ENCODE assay signal across 8 cellular contexts in the genomic region with DNA sequence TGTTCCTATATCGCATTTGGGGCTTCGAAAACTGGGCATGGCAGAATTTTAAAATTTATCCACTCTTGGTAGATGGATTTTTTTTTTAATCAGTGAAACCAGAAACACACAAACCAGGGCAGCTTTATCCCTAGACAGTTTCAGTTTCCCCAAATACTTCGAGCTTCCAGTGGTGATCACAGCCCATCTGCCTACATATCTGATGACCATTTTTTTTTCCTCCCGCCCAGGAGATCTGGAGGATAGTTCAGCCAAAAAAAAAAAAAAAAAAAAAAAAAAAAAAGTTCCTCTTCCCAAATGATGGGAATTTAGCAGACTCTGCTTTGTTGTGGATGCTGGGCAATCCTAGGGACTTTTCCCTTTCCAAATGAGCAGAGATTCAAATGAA. TPM values are rescaled to one million over a fixed set of nuclear protein-coding genes. Genes with fewer than 3 reads are reported as not detected.
DNase-seq lines count a peak whose midpoint lies in the region; ATAC-seq and TF ChIP-seq lines count a peak whose summit lies in the region.

No MANE protein-coding gene starts in this region.

- peaks cover 48% of the 10 kb centered on the region for H3K27me3 Mint-ChIP-seq in activated CD4-positive, alpha-beta memory T cell treated with anti-CD3 and anti-CD28 coated beads, Interleukin-2, amount 10 ng/mL, durations not matched to agents 7 days and 5 days

- peaks cover 0 to 29% (median 10%) of the 10 kb centered on the region in 10 experiments; a peak in 11 of 20 replicates for H3K4me1 ChIP-seq in BLaER1 treated with 17β-estradiol and CSF1 and Interleukin-3, amounts not matched to agents 10 nM and 100 nM
- H3K4me1 ChIP-seq in Panc1 (ENCODE audit: control insufficient read depth, insufficient read depth, low read length) (peaks cover 7% of the 10 kb centered on the region), esophagus squamous epithelium (peaks cover 4 to 49% (median 6%) of the 10 kb centered on the region in 3 donors)

- ATAC-seq in Panc1 (no peak), omental fat pad (ENCODE audit: low FRiP score) (peak; percentile 1), HG03095 (IDR thresholded peaks at IDR 0.05; ENCODE audit: unreplicated experiment) (no peak)

- H3K27ac ChIP-seq in BLaER1 treated with 17β-estradiol and CSF1 and Interleukin-3, amounts not matched to agents 10 nM and 100 nM = peak overlapping the region in 3 of 11 experiments; percentile 78 to 94 (median 90); a peak in 5 of 22 replicates
- peak overlapping the region; percentile 74 for H3K27ac ChIP-seq in Panc1 (ENCODE audit: low read length)
- H3K27ac ChIP-seq in esophagus squamous epithelium = peak overlapping the region; percentile 93 to 97 (median 96)

- no TSS peak for BruUV-seq in Panc1 (replicated peaks; lab: Mats Ljungman, UMichigan)

- peak overlapping the region in 7 of 10 experiments; percentile 67 to 80 (median 73); a peak in 11 of 20 replicates for H3K4me3 ChIP-seq in BLaER1 treated with 17β-estradiol and CSF1 and Interleukin-3, amounts not matched to agents 10 nM and 100 nM
- H3K4me3 ChIP-seq in Panc1 (ENCODE audit: low read depth in 2 of 2, low read length in 2 of 2) (peak overlapping the region; percentile 61 to 76), esophagus squamous epithelium (peak overlapping the region; percentile 73 to 89 (median 85))

- H3K9me3 Mint-ChIP-seq in activated CD4-positive, alpha-beta memory T cell treated with anti-CD3 and anti-CD28 coated beads, Interleukin-2, amount 10 ng/mL, durations not matched to agents 7 days and 5 days = no peaks in the 10 kb centered on the region

- 3 to 12% methylated on average over 4 of the region's 4 CpGs for WGBS in esophagus squamous epithelium, 2 donors

- TF ChIP-seq POLR2A in esophagus squamous epithelium (IDR thresholded peaks at IDR 0.05) = no peak

- H3K4me3 Mint-ChIP-seq in activated CD4-positive, alpha-beta memory T cell treated with anti-CD3 and anti-CD28 coated beads, Interleukin-2, amount 10 ng/mL, durations not matched to agents 7 days and 5 days = no peak overlapping the region

- H3K27ac Mint-ChIP-seq in activated CD4-positive, alpha-beta memory T cell treated with anti-CD3 and anti-CD28 coated beads, Interleukin-2, amount 10 ng/mL, durations not matched to agents 7 days and 5 days = no peak overlapping the region

- in situ Hi-C loops in Panc1 (cut with HindIII; ENCODE audit: low pct_unique_long_range_greater_than_20kb, low sequenced_read_pairs) = no loop called here

- CTCF ChIA-PET in Panc1 (lab: Charles Lee) = no interaction called here
- CTCF ChIA-PET in activated CD4-positive, alpha-beta memory T cell treated with anti-CD3 and anti-CD28 coated beads, Interleukin-2, amount 10 ng/mL, durations not matched to agents 7 days and 5 days (lab: Charles Lee) = no interaction called here

- peaks cover 0 to 10% (median 0%) of the 10 kb centered on the region in 11 experiments; a peak in 5 of 22 replicates for H3K27me3 ChIP-seq in BLaER1 treated with 17β-estradiol and CSF1 and Interleukin-3, amounts not matched to agents 10 nM and 100 nM
- no peaks in the 10 kb centered on the region for H3K27me3 ChIP-seq in Panc1 (ENCODE audit: control insufficient read depth, insufficient read depth, low read length)
- peaks cover 0 to 4% (median 0%) of the 10 kb centered on the region in 4 donors for H3K27me3 ChIP-seq in esophagus squamous epithelium

- peak overlapping the region in 2 of 11 experiments; percentile 89 to 90; a peak in 3 of 22 replicates for H3K9ac ChIP-seq in BLaER1 treated with 17β-estradiol and CSF1 and Interleukin-3, amounts not matched to agents 10 nM and 100 nM

- H3K36me3 ChIP-seq in BLaER1 treated with 17β-estradiol and CSF1 and Interleukin-3, amounts not matched to agents 10 nM and 100 nM = no peaks in the 10 kb centered on the region
- H3K36me3 ChIP-seq in Panc1 (ENCODE audit: control insufficient read depth, insufficient read depth, low read length) (no peaks in the 10 kb centered on the region; the same call in 1 of the 2 replicates), esophagus squamous epithelium (no peaks in the 10 kb centered on the region)

- peak overlapping the region; percentile 55 to 86 (median 78); a peak in 21 of 22 replicates for H3K4me2 ChIP-seq in BLaER1 treated with 17β-estradiol and CSF1 and Interleukin-3, amounts not matched to agents 10 nM and 100 nM

- DNase-seq in Panc1 (ENCODE audit: low read depth, low spot score) (no peak), esophagus squamous epithelium (lab: John Stamatoyannopoulos, UW) (no peak), omental fat pad (ENCODE audit: low spot score) (no peak), NCI-H146 (lab: John Stamatoyannopoulos, UW) (no peak), NCI-H1105 (lab: John Stamatoyannopoulos, UW) (no peak)
- no peak for DNase-seq in activated CD4-positive, alpha-beta memory T cell treated with anti-CD3 and anti-CD28 coated beads, Interleukin-2, amount 10 ng/mL, durations not matched to agents 7 days and 5 days

- H3K4me1 Mint-ChIP-seq in activated CD4-positive, alpha-beta memory T cell treated with anti-CD3 and anti-CD28 coated beads, Interleukin-2, amount 10 ng/mL, durations not matched to agents 7 days and 5 days = peaks cover 7% of the 10 kb centered on the region

- H3K36me3 Mint-ChIP-seq in activated CD4-positive, alpha-beta memory T cell treated with anti-CD3 and anti-CD28 coated beads, Interleukin-2, amount 10 ng/mL, durations not matched to agents 7 days and 5 days (ENCODE audit: low read depth) = no peaks in the 10 kb centered on the region

- no peak for TF ChIP-seq CTCF in Panc1 (IDR thresholded peaks at IDR 0.05)
- no peak for TF ChIP-seq CTCF in esophagus squamous epithelium (IDR thresholded peaks at IDR 0.05)
- no peak for TF ChIP-seq CTCF in omental fat pad (IDR thresholded peaks at IDR 0.05)

- POLR2A ChIA-PET in Panc1 (lab: Charles Lee) = no interaction called here
- POLR2A ChIA-PET in activated CD4-positive, alpha-beta memory T cell treated with anti-CD3 and anti-CD28 coated beads, Interleukin-2, amount 10 ng/mL, durations not matched to agents 7 days and 5 days (lab: Charles Lee) = no interaction called here

- H4K20me1 ChIP-seq in BLaER1 treated with 17β-estradiol and CSF1 and Interleukin-3, amounts not matched to agents 10 nM and 100 nM = peaks cover 0 to 7% (median 0%) of the 10 kb centered on the region in 11 experiments; a peak in 2 of 22 replicates

- intact Hi-C loops in Panc1 (cut with micrococcal nuclease; ENCODE audit: unreplicated experiment) = no loop called here
- intact Hi-C loops in esophagus squamous epithelium (cut with DNase I) = no loop called here

- H3K9me3 ChIP-seq in BLaER1 treated with 17β-estradiol and CSF1 and Interleukin-3, amounts not matched to agents 10 nM and 100 nM (replicated peaks in 1 of 11) = peaks cover 11 to 19% (median 16%) of the 10 kb centered on the region in 11 experiments
- no peaks in the 10 kb centered on the region for H3K9me3 ChIP-seq in Panc1 (ENCODE audit: control insufficient read depth, insufficient read depth, low read depth, low read length)
- no peaks in the 10 kb centered on the region for H3K9me3 ChIP-seq in esophagus squamous epithelium

RNA-seq across cellular contexts. Expression of a gene that starts 1.0 kb away (rescaled TPM):
- total RNA-seq in Panc1 (2021; ENCODE audit: unreplicated experiment) = 21.7 TPM
- 15.5 TPM for polyA plus RNA-seq in Panc1 (2012; ENCODE audit: insufficient read length)
- 10 to 100 TPM in 2 of 4 donors, 1 to 10 TPM in 2; 8.6 to 21.0 (median 11.5) TPM for total RNA-seq in esophagus squamous epithelium
- 10 to 100 TPM; 29.6 to 60.3 (median 48.3) TPM for total RNA-seq in omental fat pad
- under 1 TPM in 1 of 2 experiments, not detected in 1; 0.15 TPM for total RNA-seq in activated CD4-positive, alpha-beta memory T cell treated with anti-CD3 and anti-CD28 coated beads, Interleukin-2, amount 10 ng/mL, durations not matched to agents 7 days and 5 days

Comparison
In these comparisons a context has a peak if more than half of its experiments do, and no peak if none do; other contexts are left out.
1. RNA of a gene that starts 1.0 kb away (total RNA-seq): 29.6 to 60.3 TPM in omental fat pad, 21.7 TPM in Panc1 (single experiment) and 8.6 to 21.0 TPM in esophagus squamous epithelium; 0.15 TPM in activated CD4-positive, alpha-beta memory T cell treated with anti-CD3 and anti-CD28 coated beads, Interleukin-2, amount 10 ng/mL, durations not matched to agents 7 days and 5 days; every median in the first group is over 4 times any median in the second.
2. Peak in every context shown above with its lines, with median percentiles within 50 percentile points of each other: H3K4me3 ChIP-seq.